1 cellular context compared by ENCODE assay signal in the genomic region with DNA sequence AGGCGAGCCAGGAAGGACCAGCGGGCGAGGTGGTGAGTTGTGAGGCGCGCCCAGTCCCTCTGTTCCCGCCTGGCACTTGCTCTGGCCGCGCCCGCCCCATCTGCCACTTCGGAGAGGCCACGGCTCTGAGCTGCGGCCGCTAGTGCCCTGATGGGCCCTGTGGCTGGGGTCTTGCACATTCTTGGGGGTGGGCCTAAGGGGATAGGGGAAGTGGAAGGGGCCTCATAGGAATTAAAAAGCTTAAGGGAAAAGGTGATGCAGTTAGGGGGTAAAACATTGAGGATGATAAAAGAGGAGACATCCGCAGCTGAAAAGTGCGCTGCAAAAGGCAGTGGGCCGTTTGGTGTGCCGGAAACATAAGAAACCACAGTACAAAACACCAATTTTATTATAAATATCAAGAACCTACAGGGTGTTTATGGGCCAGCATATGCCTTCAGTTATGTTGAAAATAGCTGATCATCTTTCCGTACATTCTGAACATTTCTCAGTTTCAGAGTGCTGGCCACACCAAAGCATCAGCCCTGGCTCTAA.
TF ChIP-seq lines count a peak whose summit lies in the region.

No MANE protein-coding gene starts in this region.

TF ChIP-seq in GM23338, 12 proteins besides CTCF, POLR2A, EP300 and RAD21 (continued from another document):
- TF ChIP-seq, protein P1, sequence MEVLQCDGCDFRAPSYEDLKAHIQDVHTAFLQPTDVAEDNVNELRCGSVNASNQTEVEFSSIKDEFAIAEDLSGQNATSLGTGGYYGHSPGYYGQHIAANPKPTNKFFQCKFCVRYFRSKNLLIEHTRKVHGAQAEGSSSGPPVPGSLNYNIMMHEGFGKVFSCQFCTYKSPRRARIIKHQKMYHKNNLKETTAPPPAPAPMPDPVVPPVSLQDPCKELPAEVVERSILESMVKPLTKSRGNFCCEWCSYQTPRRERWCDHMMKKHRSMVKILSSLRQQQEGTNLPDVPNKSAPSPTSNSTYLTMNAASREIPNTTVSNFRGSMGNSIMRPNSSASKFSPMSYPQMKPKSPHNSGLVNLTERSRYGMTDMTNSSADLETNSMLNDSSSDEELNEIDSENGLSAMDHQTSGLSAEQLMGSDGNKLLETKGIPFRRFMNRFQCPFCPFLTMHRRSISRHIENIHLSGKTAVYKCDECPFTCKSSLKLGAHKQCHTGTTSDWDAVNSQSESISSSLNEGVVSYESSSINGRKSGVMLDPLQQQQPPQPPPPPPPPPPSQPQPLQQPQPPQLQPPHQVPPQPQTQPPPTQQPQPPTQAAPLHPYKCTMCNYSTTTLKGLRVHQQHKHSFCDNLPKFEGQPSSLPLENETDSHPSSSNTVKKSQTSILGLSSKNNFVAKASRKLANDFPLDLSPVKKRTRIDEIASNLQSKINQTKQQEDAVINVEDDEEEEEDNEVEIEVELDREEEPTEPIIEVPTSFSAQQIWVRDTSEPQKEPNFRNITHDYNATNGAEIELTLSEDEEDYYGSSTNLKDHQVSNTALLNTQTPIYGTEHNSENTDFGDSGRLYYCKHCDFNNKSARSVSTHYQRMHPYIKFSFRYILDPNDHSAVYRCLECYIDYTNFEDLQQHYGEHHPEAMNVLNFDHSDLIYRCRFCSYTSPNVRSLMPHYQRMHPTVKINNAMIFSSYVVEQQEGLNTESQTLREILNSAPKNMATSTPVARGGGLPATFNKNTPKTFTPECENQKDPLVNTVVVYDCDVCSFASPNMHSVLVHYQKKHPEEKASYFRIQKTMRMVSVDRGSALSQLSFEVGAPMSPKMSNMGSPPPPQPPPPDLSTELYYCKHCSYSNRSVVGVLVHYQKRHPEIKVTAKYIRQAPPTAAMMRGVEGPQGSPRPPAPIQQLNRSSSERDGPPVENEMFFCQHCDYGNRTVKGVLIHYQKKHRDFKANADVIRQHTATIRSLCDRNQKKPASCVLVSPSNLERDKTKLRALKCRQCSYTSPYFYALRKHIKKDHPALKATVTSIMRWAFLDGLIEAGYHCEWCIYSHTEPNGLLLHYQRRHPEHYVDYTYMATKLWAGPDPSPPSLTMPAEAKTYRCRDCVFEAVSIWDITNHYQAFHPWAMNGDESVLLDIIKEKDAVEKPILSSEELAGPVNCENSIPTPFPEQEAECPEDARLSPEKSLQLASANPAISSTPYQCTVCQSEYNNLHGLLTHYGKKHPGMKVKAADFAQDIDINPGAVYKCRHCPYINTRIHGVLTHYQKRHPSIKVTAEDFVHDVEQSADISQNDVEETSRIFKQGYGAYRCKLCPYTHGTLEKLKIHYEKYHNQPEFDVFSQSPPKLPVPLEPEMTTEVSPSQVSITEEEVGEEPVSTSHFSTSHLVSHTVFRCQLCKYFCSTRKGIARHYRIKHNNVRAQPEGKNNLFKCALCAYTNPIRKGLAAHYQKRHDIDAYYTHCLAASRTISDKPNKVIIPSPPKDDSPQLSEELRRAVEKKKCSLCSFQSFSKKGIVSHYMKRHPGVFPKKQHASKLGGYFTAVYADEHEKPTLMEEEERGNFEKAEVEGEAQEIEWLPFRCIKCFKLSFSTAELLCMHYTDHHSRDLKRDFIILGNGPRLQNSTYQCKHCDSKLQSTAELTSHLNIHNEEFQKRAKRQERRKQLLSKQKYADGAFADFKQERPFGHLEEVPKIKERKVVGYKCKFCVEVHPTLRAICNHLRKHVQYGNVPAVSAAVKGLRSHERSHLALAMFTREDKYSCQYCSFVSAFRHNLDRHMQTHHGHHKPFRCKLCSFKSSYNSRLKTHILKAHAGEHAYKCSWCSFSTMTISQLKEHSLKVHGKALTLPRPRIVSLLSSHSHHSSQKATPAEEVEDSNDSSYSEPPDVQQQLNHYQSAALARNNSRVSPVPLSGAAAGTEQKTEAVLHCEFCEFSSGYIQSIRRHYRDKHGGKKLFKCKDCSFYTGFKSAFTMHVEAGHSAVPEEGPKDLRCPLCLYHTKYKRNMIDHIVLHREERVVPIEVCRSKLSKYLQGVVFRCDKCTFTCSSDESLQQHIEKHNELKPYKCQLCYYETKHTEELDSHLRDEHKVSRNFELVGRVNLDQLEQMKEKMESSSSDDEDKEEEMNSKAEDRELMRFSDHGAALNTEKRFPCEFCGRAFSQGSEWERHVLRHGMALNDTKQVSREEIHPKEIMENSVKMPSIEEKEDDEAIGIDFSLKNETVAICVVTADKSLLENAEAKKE (CRISPR knock-in tag; IDR thresholded peaks at IDR 0.05), result no peak
TF ChIP-seq in GM23338: peak in this region for 1.
